ENCODE assay signal across 18 cellular contexts in genomic region chr17:47961406-47961805, GRCh38. TPM values are rescaled to one million over a fixed set of nuclear protein-coding genes. Genes with fewer than 3 reads are reported as not detected.
DNase-seq lines count a peak whose midpoint lies in the region; ATAC-seq, FAIRE-seq and TF ChIP-seq lines count a peak whose summit lies in the region.
"Had no signal": no experiment of that assay in that cellular context is flagged by ENCODE, and none has a peak within 500 bp of the region (broad histone marks: within the 10 kb centered on the region; RNA-seq: fewer than 3 reads in every experiment).

No MANE protein-coding gene starts in this region.

- H3K36me3 Mint-ChIP-seq in activated CD4-positive, alpha-beta T cell treated with anti-CD3 and anti-CD28 coated beads, Interleukin-2, amount 10 ng/mL, durations not matched to agents 24 days and 14 days (ENCODE audit: low read depth): no peaks in the 10 kb centered on the region
- H3K36me3 Mint-ChIP-seq in MCF 10A (ENCODE audit: insufficient read depth, unreplicated experiment): peaks cover 4% of the 10 kb centered on the region

- no peak for TF ChIP-seq EP300 in A549 (IDR thresholded peaks at IDR 0.05)

- peaks cover 3% of the 10 kb centered on the region for H3K27me3 Mint-ChIP-seq in activated CD4-positive, alpha-beta T cell treated with anti-CD3 and anti-CD28 coated beads, Interleukin-2, amount 10 ng/mL, durations not matched to agents 24 days and 14 days
- no peaks in the 10 kb centered on the region for H3K27me3 Mint-ChIP-seq in MCF 10A (ENCODE audit: insufficient read depth, unreplicated experiment)
- H3K27me3 Mint-ChIP-seq: CD4-positive, CD25-positive, alpha-beta regulatory T cell had no signal

- H3K4me1 ChIP-seq in A549 (peaks cover 29% of the 10 kb centered on the region), Karpas-422 (ENCODE audit: low read length) (peaks cover 63% of the 10 kb centered on the region), colonic mucosa (peaks cover 7% of the 10 kb centered on the region), osteoblast (ENCODE audit: insufficient read depth, low read length) (no peaks in the 10 kb centered on the region)

- ATAC-seq in A549: no peak

- H3K27ac ChIP-seq in A549 (no peak overlapping the region), Karpas-422 (ENCODE audit: low read length) (no peak overlapping the region), colonic mucosa (peak overlapping the region; percentile 86), osteoblast (ENCODE audit: low read depth, low read length) (no peak overlapping the region)
- H3K27ac ChIP-seq: BLaER1 treated with 17β-estradiol and CSF1 and Interleukin-3, amounts not matched to agents 10 nM and 100 nM had no signal

- H3K9me2 ChIP-seq in Karpas-422 (replicated peaks; ENCODE audit: insufficient read depth, low read length): no peaks in the 10 kb centered on the region

- H3K4me3 ChIP-seq in A549: no peak overlapping the region
- no peak overlapping the region for H3K4me3 ChIP-seq in Karpas-422 (ENCODE audit: low read length)
- H3K4me3 ChIP-seq in colonic mucosa: no peak overlapping the region
- no peak overlapping the region for H3K4me3 ChIP-seq in osteoblast (ENCODE audit: insufficient read depth, low read length)
- H3K4me3 ChIP-seq: BLaER1 treated with 17β-estradiol and CSF1 and Interleukin-3, amounts not matched to agents 10 nM and 100 nM had no signal

- no peak for TF ChIP-seq RAD21 in A549 (conservative IDR thresholded peaks at IDR 0.05 in 1 of 2, IDR thresholded peaks at IDR 0.05 in 1 of 2)

- TF ChIP-seq CTCF in A549 (IDR thresholded peaks at IDR 0.05): no peak
- TF ChIP-seq CTCF in colonic mucosa (IDR thresholded peaks at IDR 0.05): no peak
- no peak for TF ChIP-seq CTCF in osteoblast (IDR thresholded peaks at IDR 0.05; ENCODE audit: extremely low read depth, low read depth, low read length)
- no peak for TF ChIP-seq CTCF in MCF 10A (IDR thresholded peaks at IDR 0.05; ENCODE audit: unreplicated experiment)

- DNase-seq in A549 (ENCODE audit: low read depth in 1 of 2, low spot score in 1 of 2) (no peak), Karpas-422 (no peak), colonic mucosa (no peak), osteoblast (ENCODE audit: insufficient read length, low spot score, missing footprints) (peak; percentile 50), NCI-H1694 (lab: John Stamatoyannopoulos, UW) (no peak), MCF 10A (ENCODE audit: unreplicated experiment) (no peak)
- no peak for DNase-seq in activated CD4-positive, alpha-beta T cell treated with anti-CD3 and anti-CD28 coated beads, Interleukin-2, amount 10 ng/mL, durations not matched to agents 24 days and 14 days
- no peak for DNase-seq in stimulated activated CD4-positive, alpha-beta T cell treated with anti-CD3 and anti-CD28 coated beads, Interleukin-4, amount 100 ng/mL, for 1 hour
- DNase-seq: 8988T; ACHN; Calu3; CD4-positive, CD25-positive, alpha-beta regulatory T cell; DMS 273 treated with DMSO at 0.1 percent for 48 hours; GOT3; H9 had no signal

- H3K4me1 Mint-ChIP-seq in activated CD4-positive, alpha-beta T cell treated with anti-CD3 and anti-CD28 coated beads, Interleukin-2, amount 10 ng/mL, durations not matched to agents 24 days and 14 days: peaks cover 2% of the 10 kb centered on the region
- H3K4me1 Mint-ChIP-seq in MCF 10A (ENCODE audit: insufficient read depth, unreplicated experiment): peaks cover 18% of the 10 kb centered on the region
- H3K4me1 Mint-ChIP-seq: CD4-positive, CD25-positive, alpha-beta regulatory T cell had no signal

- no peak for FAIRE-seq in A549 (lab: Jason Lieb, UNC)
- FAIRE-seq: GM18507 had no signal

- POLR2A ChIA-PET in A549 (lab: Yijun Ruan, JAX): interaction anchor here (0.6 kb wide), 1 partner anchor 714 kb away, joined by 4 read pairs; no protein-coding TSS in a partner anchor
- POLR2A ChIA-PET in MCF 10A (lab: Yijun Ruan, JAX): interaction anchor here (0.5 to 1.4 kb wide), 3 partner anchors 10 to 1293 kb away, joined by 3 to 6 read pairs (median 5); partner anchors contain the start of genes CDK5RAP3 and PNPO

- H3K27me3 ChIP-seq in Karpas-422 (ENCODE audit: low read length) (no peaks in the 10 kb centered on the region), colonic mucosa (no peaks in the 10 kb centered on the region), osteoblast (ENCODE audit: insufficient read depth, low read length) (peaks cover 3% of the 10 kb centered on the region)
- H3K27me3 ChIP-seq: BLaER1 treated with 17β-estradiol and CSF1 and Interleukin-3, amounts not matched to agents 10 nM and 100 nM had no signal

- H3K4me3 Mint-ChIP-seq in activated CD4-positive, alpha-beta T cell treated with anti-CD3 and anti-CD28 coated beads, Interleukin-2, amount 10 ng/mL, durations not matched to agents 24 days and 14 days: no peak overlapping the region
- no peak overlapping the region for H3K4me3 Mint-ChIP-seq in MCF 10A (ENCODE audit: unreplicated experiment)
- H3K4me3 Mint-ChIP-seq: CD4-positive, CD25-positive, alpha-beta regulatory T cell; H9 had no signal

- H3K9me3 Mint-ChIP-seq in activated CD4-positive, alpha-beta T cell treated with anti-CD3 and anti-CD28 coated beads, Interleukin-2, amount 10 ng/mL, durations not matched to agents 24 days and 14 days: no peaks in the 10 kb centered on the region
- H3K9me3 Mint-ChIP-seq in MCF 10A (ENCODE audit: unreplicated experiment): peaks cover 5% of the 10 kb centered on the region
- H3K9me3 Mint-ChIP-seq: H9 had no signal

- H2AFZ ChIP-seq in Karpas-422 (ENCODE audit: low read length) (no peak overlapping the region), osteoblast (ENCODE audit: low read length) (no peak overlapping the region)

- intact Hi-C loops in colonic mucosa (cut with DNase I): no loop called here
- intact Hi-C loops in activated CD4-positive, alpha-beta T cell treated with anti-CD3 and anti-CD28 coated beads, Interleukin-2, amount 10 ng/mL, durations not matched to agents 24 days and 14 days (cut with micrococcal nuclease): no loop called here
- intact Hi-C loops in MCF 10A (cut with micrococcal nuclease): no loop called here

- H3K36me3 ChIP-seq in Karpas-422 (ENCODE audit: insufficient read depth, low read length) (no peaks in the 10 kb centered on the region), colonic mucosa (no peaks in the 10 kb centered on the region), osteoblast (ENCODE audit: insufficient read depth, low read length) (no peaks in the 10 kb centered on the region)
- H3K36me3 ChIP-seq: BLaER1 treated with 17β-estradiol and CSF1 and Interleukin-3, amounts not matched to agents 10 nM and 100 nM had no signal

- no peaks in the 10 kb centered on the region for H3K79me2 ChIP-seq in Karpas-422 (ENCODE audit: low read length)
- no peaks in the 10 kb centered on the region for H3K79me2 ChIP-seq in osteoblast (ENCODE audit: insufficient read depth, low read length)

- no peak overlapping the region for H3K27ac Mint-ChIP-seq in activated CD4-positive, alpha-beta T cell treated with anti-CD3 and anti-CD28 coated beads, Interleukin-2, amount 10 ng/mL, durations not matched to agents 24 days and 14 days
- H3K27ac Mint-ChIP-seq in MCF 10A (ENCODE audit: low read depth, unreplicated experiment): no peak overlapping the region
- H3K27ac Mint-ChIP-seq: CD4-positive, CD25-positive, alpha-beta regulatory T cell; H9 had no signal

- no peak for TF ChIP-seq POLR2A in A549 (IDR thresholded peaks at IDR 0.05; ENCODE audit: low read length)

- no peak overlapping the region for H3K9ac ChIP-seq in Karpas-422 (ENCODE audit: low read length)
- peak overlapping the region in 1 of 2 donors; percentile 64 for H3K9ac ChIP-seq in colonic mucosa (ENCODE audit: low read depth in 2 of 2, low read length in 2 of 2)
- H3K9ac ChIP-seq: BLaER1 treated with 17β-estradiol and CSF1 and Interleukin-3, amounts not matched to agents 10 nM and 100 nM had no signal

- CTCF ChIA-PET in A549 (lab: Yijun Ruan, JAX): interaction anchor here (1.2 to 38.7 kb wide), 5 partner anchors 11 to 54 kb away, joined by 3 to 1426 read pairs (median 513); partner anchors contain the start of genes CDK5RAP3, PNPO and PRR15L
- CTCF ChIA-PET in MCF 10A (lab: Yijun Ruan, JAX): interaction anchor here (0.6 to 8.3 kb wide), 3 partner anchors 11 to 57 kb away, joined by 3 to 73 read pairs (median 4); no protein-coding TSS in a partner anchor

- no peaks in the 10 kb centered on the region for H4K20me1 ChIP-seq in Karpas-422 (ENCODE audit: insufficient read depth, low read depth, low read length)
- no peaks in the 10 kb centered on the region for H4K20me1 ChIP-seq in osteoblast (ENCODE audit: insufficient read depth, low read length)

- 76% methylated on average over 6 of the region's 6 CpGs for WGBS in A549 (ENCODE audit: missing lambda C conversion rate)

- no peaks in the 10 kb centered on the region for H3K9me3 ChIP-seq in A549
- H3K9me3 ChIP-seq in Karpas-422 (ENCODE audit: low read length): no peaks in the 10 kb centered on the region
- no peaks in the 10 kb centered on the region for H3K9me3 ChIP-seq in colonic mucosa
- no peaks in the 10 kb centered on the region for H3K9me3 ChIP-seq in osteoblast (ENCODE audit: low read depth, low read length)
- H3K9me3 ChIP-seq: BLaER1 treated with 17β-estradiol and CSF1 and Interleukin-3, amounts not matched to agents 10 nM and 100 nM had no signal

- H3K4me2 ChIP-seq in A549: no peak overlapping the region
- H3K4me2 ChIP-seq in Karpas-422 (ENCODE audit: low read depth, low read length, poor library complexity, severe bottlenecking): peak overlapping the region; percentile 67
- H3K4me2 ChIP-seq in osteoblast (ENCODE audit: insufficient read depth, low read length): no peak overlapping the region
- H3K4me2 ChIP-seq: BLaER1 treated with 17β-estradiol and CSF1 and Interleukin-3, amounts not matched to agents 10 nM and 100 nM had no signal

- BruUV-seq in MCF 10A (replicated peaks; lab: Mats Ljungman, UMichigan): no TSS peak

RNA-seq across cellular contexts. Expression of gene PRR15L, which starts 3.7 kb away (rescaled TPM):
- polyA plus RNA-seq in A549 (2011; rRNA removed) (2.2 and 3.7 TPM in 2 replicates), A549 (2017; fragmentation: RNase III; extraction: RNeasy Plus Mini Kit Qiagen cat#74134 plus additional on column Dnase treatment) (0.88 to 1.6 TPM (median 1.1 TPM) in 3 replicates)
- 0.25 and 0.36 TPM in 2 replicates for polyA plus RNA-seq in A549 (2012; cell fraction: cytosol; rRNA removed)
- polyA plus RNA-seq in A549 (2012; cell fraction: nucleus; rRNA removed): 0.26 and 0.31 TPM in 2 replicates
- 2.3 and 3.1 TPM in 2 replicates for polyA minus RNA-seq in A549 (2011; rRNA and poly(A)+ RNA removed)
- total RNA-seq in Karpas-422 (2014; rRNA removed; shearing (Covaris generic); ENCODE audit: low replicate concordance): 0.97 and 2.7 TPM in 2 replicates
- total RNA-seq in colonic mucosa (100 to 1,000 TPM; 223 to 259 TPM), osteoblast (not detected in 2 replicates), MCF 10A (2022) (not detected in 2 replicates)
- total RNA-seq in activated CD4-positive, alpha-beta T cell treated with anti-CD3 and anti-CD28 coated beads, Interleukin-2, amount 10 ng/mL, durations not matched to agents 24 days and 14 days: not detected in 2 replicates
- total RNA-seq: CD4-positive, CD25-positive, alpha-beta regulatory T cell; Daoy; H9 had no signal

RNA-seq across cellular contexts. Expression of gene CDK5RAP3, which starts 9.5 kb away (rescaled TPM):
- polyA plus RNA-seq in A549 (2011; rRNA removed) (124 and 179 TPM in 2 replicates), A549 (2017; fragmentation: RNase III; extraction: RNeasy Plus Mini Kit Qiagen cat#74134 plus additional on column Dnase treatment) (135 to 165 TPM (median 164 TPM) in 3 replicates)
- 114 and 128 TPM in 2 replicates for polyA plus RNA-seq in A549 (2012; cell fraction: cytosol; rRNA removed)
- 796 and 944 TPM in 2 replicates for polyA plus RNA-seq in A549 (2012; cell fraction: nucleus; rRNA removed)
- polyA minus RNA-seq in A549 (2011; rRNA and poly(A)+ RNA removed): 99.5 and 169 TPM in 2 replicates
- total RNA-seq in Karpas-422 (2014; rRNA removed; shearing (Covaris generic); ENCODE audit: low replicate concordance): 213 and 402 TPM in 2 replicates
- total RNA-seq in colonic mucosa (100 to 1,000 TPM; 131 to 172 TPM), osteoblast (46.6 and 50.3 TPM in 2 replicates), MCF 10A (2022) (132 and 149 TPM in 2 replicates)
- 192 and 202 TPM in 2 replicates for total RNA-seq in activated CD4-positive, alpha-beta T cell treated with anti-CD3 and anti-CD28 coated beads, Interleukin-2, amount 10 ng/mL, durations not matched to agents 24 days and 14 days

RNA-seq across cellular contexts. Expression of gene PNPO, which starts 20.0 kb away (rescaled TPM):
- 40.8 and 43.4 TPM in 2 replicates for polyA plus RNA-seq in A549 (2011; rRNA removed)
- polyA plus RNA-seq in A549 (2012; cell fraction: cytosol; rRNA removed): 23.8 and 27.6 TPM in 2 replicates
- polyA plus RNA-seq in A549 (2012; cell fraction: nucleus; rRNA removed): 14.3 and 18.6 TPM in 2 replicates
- polyA plus RNA-seq in A549 (2017; fragmentation: RNase III; extraction: RNeasy Plus Mini Kit Qiagen cat#74134 plus additional on column Dnase treatment): 28.7 to 29.8 TPM (median 29.5 TPM) in 3 replicates
- 80.8 and 86.2 TPM in 2 replicates for polyA minus RNA-seq in A549 (2011; rRNA and poly(A)+ RNA removed)
- 26.8 and 32.0 TPM in 2 replicates for total RNA-seq in Karpas-422 (2014; rRNA removed; shearing (Covaris generic); ENCODE audit: low replicate concordance)
- 10 to 100 TPM; 18.1 to 70.5 TPM for total RNA-seq in colonic mucosa
- 31.5 and 32.4 TPM in 2 replicates for total RNA-seq in osteoblast
- 61.5 and 69.4 TPM in 2 replicates for total RNA-seq in activated CD4-positive, alpha-beta T cell treated with anti-CD3 and anti-CD28 coated beads, Interleukin-2, amount 10 ng/mL, durations not matched to agents 24 days and 14 days
- 56.8 and 58.4 TPM in 2 replicates for total RNA-seq in MCF 10A (2022)

Comparison
In these comparisons a context has a peak if more than half of its experiments do, and no peak if none do; other contexts are left out.
1. RNA of gene PRR15L, which starts 3.7 kb away (total RNA-seq): 223 to 259 TPM in colonic mucosa; 0.97 to 2.7 TPM in Karpas-422, not detected in MCF 10A, not detected in osteoblast and not detected in activated CD4-positive, alpha-beta T cell treated with anti-CD3 and anti-CD28 coated beads, Interleukin-2, amount 10 ng/mL, durations not matched to agents 24 days and 14 days; every median in the first group is over 10 times any median in the second.